ENCODE assay signal across 27 cellular contexts in genomic region chr12:3233813-3234212, GRCh38.
DNase-seq lines count a peak whose midpoint lies in the region; TF ChIP-seq lines count a peak whose summit lies in the region.
"Had no signal": no experiment of that assay in that cellular context is flagged by ENCODE, and none has a peak within 500 bp of the region (broad histone marks: within the 10 kb centered on the region; RNA-seq: fewer than 3 reads in every experiment).

No MANE protein-coding gene starts in this region.

- POLR2A ChIA-PET in Caco-2 (lab: Charles Lee): no interaction called here
- POLR2A ChIA-PET in HEK293 (lab: Yijun Ruan, JAX): no interaction called here

- H3K36me3 ChIP-seq in Caco-2 (ENCODE audit: control insufficient read depth, insufficient read depth, low read length) (no peaks in the 10 kb centered on the region), HEK293 (ENCODE audit: control insufficient read depth in 2 of 2, insufficient read depth in 1 of 2, low read length in 2 of 2) (no peaks in the 10 kb centered on the region)
- H3K36me3 ChIP-seq: BLaER1, HAP-1, MG63, sigmoid colon had no signal

- DNase-seq in Caco-2 (no peak), amniotic epithelial cell (ENCODE audit: low read depth) (peak; percentile 49), left kidney (ENCODE audit: low read depth, low spot score) (peak; percentile 80), dorsolateral prefrontal cortex (no peak), DMS53 treated with DMSO at 0.1 percent for 48 hours (lab: John Stamatoyannopoulos, UW; ENCODE audit: unreplicated experiment) (no peak)
- no peak for DNase-seq in activated effector memory CD4-positive, alpha-beta T cell treated with anti-CD3 and anti-CD28 coated beads, Interleukin-2, amount 50 U/mL, for 16 hours
- DNase-seq: activated CD4-positive, alpha-beta T cell treated with anti-CD3 and anti-CD28 coated beads for 4 hours; activated CD8-positive, alpha-beta memory T cell treated with anti-CD3 and anti-CD28 coated beads for 24 hours; activated effector memory CD4-positive, alpha-beta T cell treated with Interleukin-2 at 50 U/mL for 16 hours; activated naive CD8-positive, alpha-beta T cell treated with anti-CD3 and anti-CD28 coated beads for 36 hours; cerebellar nuclear complex; DND-41; glutamatergic neuron; KBM-7; MG63; NCI-H1436 treated with DMSO at 0.1 percent for 48 hours; NCI-H526; sigmoid colon; stimulated activated CD4-positive, alpha-beta T cell treated with anti-CD3 and anti-CD28 coated beads, Interleukin-4, amount 100 ng/mL, for 4 hours; substantia nigra; T-helper 17 cell; upper lobe of left lung had no signal

- peak overlapping the region; percentile 16 for H3K27ac Mint-ChIP-seq in Caco-2 (ENCODE audit: unreplicated experiment)
- H3K27ac Mint-ChIP-seq: activated naive CD8-positive, alpha-beta T cell treated with anti-CD3 and anti-CD28 coated beads for 36 hours; progenitor cell of endocrine pancreas; stimulated activated memory B cell treated with anti-CD40 and anti-IgM and Interleukin-4, amounts not matched to agents 10 μg/mL and 1 μg/mL and 100 μg/mL, for 72 hours; T-helper 17 cell had no signal

- CTCF ChIA-PET in Caco-2 (lab: Charles Lee) (no interaction called here), HEK293 (lab: Yijun Ruan, JAX) (interaction anchor here (0.6 to 3.3 kb wide), 4 partner anchors 9 to 136 kb away, joined by 3 to 18 read pairs (median 5); no protein-coding TSS in a partner anchor)

- H3K9me3 Mint-ChIP-seq in Caco-2 (ENCODE audit: unreplicated experiment): no peaks in the 10 kb centered on the region

- no peak overlapping the region for H3K4me3 ChIP-seq in Caco-2 (ENCODE audit: low read depth, low read length)
- no peak overlapping the region for H3K4me3 ChIP-seq in HEK293 (ENCODE audit: low read depth, low read length)
- no peak overlapping the region for H3K4me3 ChIP-seq in dorsolateral prefrontal cortex
- H3K4me3 ChIP-seq: BLaER1, HAP-1, MG63, sigmoid colon, upper lobe of left lung had no signal

- no peaks in the 10 kb centered on the region for H3K27me3 Mint-ChIP-seq in Caco-2 (ENCODE audit: insufficient read depth, unreplicated experiment)
- H3K27me3 Mint-ChIP-seq: activated naive CD8-positive, alpha-beta T cell treated with anti-CD3 and anti-CD28 coated beads for 36 hours had no signal

- H3K4me3 Mint-ChIP-seq in Caco-2 (ENCODE audit: unreplicated experiment): no peak overlapping the region
- H3K4me3 Mint-ChIP-seq: activated naive CD8-positive, alpha-beta T cell treated with anti-CD3 and anti-CD28 coated beads for 36 hours; stimulated activated memory B cell treated with anti-CD40 and anti-IgM and Interleukin-4, amounts not matched to agents 10 μg/mL and 1 μg/mL and 100 μg/mL, for 72 hours; T-helper 17 cell had no signal

- no TSS peak for BruUV-seq in Caco-2 (replicated peaks; lab: Mats Ljungman, UMichigan)

- H3K27ac ChIP-seq in HEK293 (ENCODE audit: extremely low read depth, low read depth, low read length) (no peak overlapping the region), dorsolateral prefrontal cortex (peak overlapping the region in 1 of 59 donors; percentile 37)
- H3K27ac ChIP-seq: BLaER1, sigmoid colon, upper lobe of left lung had no signal

- peaks cover 43% of the 10 kb centered on the region for H3K4me1 Mint-ChIP-seq in Caco-2 (ENCODE audit: low read depth, unreplicated experiment)
- H3K4me1 Mint-ChIP-seq: activated naive CD8-positive, alpha-beta T cell treated with anti-CD3 and anti-CD28 coated beads for 36 hours had no signal

- H3K9me3 ChIP-seq in Caco-2 (peaks cover under 1% of the 10 kb centered on the region; the same call in 1 of the 2 replicates), HEK293 (ENCODE audit: control insufficient read depth, insufficient read depth, low read depth, low read length) (no peaks in the 10 kb centered on the region)
- H3K9me3 ChIP-seq: HAP-1, MG63, sigmoid colon, upper lobe of left lung had no signal

- H3K4me1 ChIP-seq in Caco-2 (peaks cover 24% of the 10 kb centered on the region), HEK293 (ENCODE audit: control insufficient read depth, insufficient read depth, low read length) (peaks cover 12% of the 10 kb centered on the region; the same call in 1 of the 2 replicates)
- H3K4me1 ChIP-seq: HAP-1 had no signal

- H3K36me3 Mint-ChIP-seq in Caco-2 (ENCODE audit: insufficient read depth, unreplicated experiment): no peaks in the 10 kb centered on the region
- H3K36me3 Mint-ChIP-seq: activated naive CD8-positive, alpha-beta T cell treated with anti-CD3 and anti-CD28 coated beads for 36 hours; stimulated activated memory B cell treated with anti-CD40 and anti-IgM and Interleukin-4, amounts not matched to agents 10 μg/mL and 1 μg/mL and 100 μg/mL, for 72 hours had no signal

- H3K27me3 ChIP-seq in Caco-2 (replicated peaks; ENCODE audit: control insufficient read depth, insufficient read depth, low read length) (no peaks in the 10 kb centered on the region), dorsolateral prefrontal cortex (no peaks in the 10 kb centered on the region)
- H3K27me3 ChIP-seq: BLaER1, MG63, sigmoid colon, upper lobe of left lung had no signal

- TF ChIP-seq CTCF in Caco-2 (IDR thresholded peaks at IDR 0.05; ENCODE audit: insufficient read depth in 1 of 2, low read depth in 1 of 2, low read length in 1 of 2, severe bottlenecking in 1 of 2, unreplicated experiment in 1 of 2) (no peak), HEK293 (tag by site-specific recombination; IDR thresholded peaks at IDR 0.05) (no peak), dorsolateral prefrontal cortex (IDR thresholded peaks at IDR 0.05 in 54 of 56, conservative IDR thresholded peaks at IDR 0.05 in 2 of 56; ENCODE audit: low read depth in 1 of 56, partially characterized antibody in 56 of 56) (no peak)

- intact Hi-C loops in Caco-2 (cut with micrococcal nuclease; ENCODE audit: unreplicated experiment) (no loop called here), dorsolateral prefrontal cortex (cut with DNase I) (no loop called here)

TF ChIP-seq in HEK293, 187 proteins besides CTCF, POLR2A, EP300 and RAD21 (continues in another document):
- TF ChIP-seq ZNF549 (tag by site-specific recombination; IDR thresholded peaks at IDR 0.05) (no peak), YY1 (tag by site-specific recombination; IDR thresholded peaks at IDR 0.05) (no peak), ZFP69B (tag by site-specific recombination; IDR thresholded peaks at IDR 0.05) (no peak), ZNF624 (tag by site-specific recombination; IDR thresholded peaks at IDR 0.05) (no peak), ZBTB48 (tag by site-specific recombination; IDR thresholded peaks at IDR 0.05) (no peak), ZNF670 (tag by site-specific recombination; IDR thresholded peaks at IDR 0.05; ENCODE audit: low read depth) (no peak), KLF16 (tag by site-specific recombination; IDR thresholded peaks at IDR 0.05) (no peak), INSM2 (tag by site-specific recombination; IDR thresholded peaks at IDR 0.05) (no peak), ZNF112 (tag by site-specific recombination; IDR thresholded peaks at IDR 0.05) (no peak), ZNF114 (tag by site-specific recombination; IDR thresholded peaks at IDR 0.05) (no peak), FEZF1 (tag by site-specific recombination; IDR thresholded peaks at IDR 0.05) (0 out of 2 replicates have a peak, but pooled peaks have one; percentile 10), ZNF121 (tag by site-specific recombination; IDR thresholded peaks at IDR 0.05) (no peak), YY2 (tag by site-specific recombination; IDR thresholded peaks at IDR 0.05) (no peak), ZIC2 (tag by site-specific recombination; IDR thresholded peaks at IDR 0.05) (no peak), KLF17 (tag by site-specific recombination; IDR thresholded peaks at IDR 0.05) (no peak), ZNF658 (tag by site-specific recombination; IDR thresholded peaks at IDR 0.05) (no peak), ZBTB26 (tag by site-specific recombination; optimal IDR thresholded peaks at IDR 0.05) (no peak), ZNF19 (tag by site-specific recombination; IDR thresholded peaks at IDR 0.05; ENCODE audit: low read depth) (no peak), ZNF501 (tag by site-specific recombination; IDR thresholded peaks at IDR 0.05) (no peak)

Comparison
In these comparisons a context has a peak if more than half of its experiments do, and no peak if none do; other contexts are left out.
1. DNase-seq: peak in amniotic epithelial cell (single experiment) and left kidney (single experiment); none in Caco-2 (0 of 2), activated effector memory CD4-positive, alpha-beta T cell treated with anti-CD3 and anti-CD28 coated beads, Interleukin-2, amount 50 U/mL, for 16 hours (single experiment), dorsolateral prefrontal cortex (0 of 10) and DMS53 treated with DMSO at 0.1 percent for 48 hours (single experiment).